10 cellular contexts compared by ENCODE assay signal in the genomic region with DNA sequence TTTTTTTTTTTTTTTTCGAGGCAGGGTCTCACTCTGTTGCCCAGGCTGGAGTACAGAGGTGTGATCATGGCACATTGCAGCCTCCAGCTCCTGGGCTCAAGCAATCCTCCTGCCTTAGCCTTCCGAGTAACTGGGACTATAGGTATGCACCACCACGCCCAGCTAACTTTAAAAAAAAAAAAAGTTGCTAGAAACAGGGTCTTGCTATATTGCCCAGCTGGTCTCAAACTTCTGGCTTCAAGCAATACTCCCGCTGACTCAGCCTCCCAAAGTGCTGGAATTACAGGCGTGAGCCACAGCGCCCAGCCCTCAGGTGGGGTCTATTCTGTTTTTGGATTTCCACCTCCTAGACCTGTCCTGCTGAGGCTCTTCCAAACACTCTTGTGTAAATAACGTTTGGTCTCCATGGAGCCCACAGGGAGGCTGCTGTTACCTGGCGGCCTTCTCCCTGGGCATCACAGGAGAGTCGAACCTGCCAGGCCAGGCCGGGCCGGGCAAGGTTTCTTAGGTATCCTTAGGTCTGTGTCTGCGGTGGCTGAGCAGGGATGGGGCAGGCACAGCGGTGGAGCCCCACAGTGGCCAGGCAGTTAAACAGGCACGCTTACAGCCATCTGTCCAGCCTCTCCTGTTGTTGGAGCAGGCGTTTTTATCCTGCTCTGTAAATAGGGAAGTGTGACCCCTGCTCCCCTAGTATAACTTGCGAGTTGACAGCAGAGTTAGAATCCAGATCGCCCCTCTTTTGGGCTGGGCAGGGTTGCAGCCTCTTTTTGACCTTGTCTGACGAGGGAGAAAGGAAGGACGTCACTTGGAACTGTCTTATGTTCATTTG. TPM values are rescaled to one million over a fixed set of nuclear protein-coding genes. Genes with fewer than 3 reads are reported as not detected.
A peak's percentile ranks its signal among the peaks of the same experiment; 100 is the strongest.
DNase-seq lines count a peak whose midpoint lies in the region; ATAC-seq and TF ChIP-seq lines count a peak whose summit lies in the region.
"Had no signal": no experiment of that assay in that cellular context is flagged by ENCODE, and none has a peak within 500 bp of the region (broad histone marks: within the 10 kb centered on the region; RNA-seq: fewer than 3 reads in every experiment).

No MANE protein-coding gene starts in this region.

- H3K9ac ChIP-seq in colonic mucosa (ENCODE audit: low read depth in 2 of 2, low read length in 2 of 2): peak overlapping the region in 1 of 2 donors; percentile 30

- H3K4me3 ChIP-seq in MG63 (no peak overlapping the region), colonic mucosa (no peak overlapping the region), right lobe of liver (no peak overlapping the region), tibial artery (peak overlapping the region in 1 of 2 donors; percentile 24)

- intact Hi-C loops in colonic mucosa (cut with DNase I): no loop called here
- intact Hi-C loops in right lobe of liver (cut with DNase I): no loop called here
- intact Hi-C loops in tibial artery (cut with DNase I; ENCODE audit: low total_unique reads): no loop called here

- ATAC-seq in right lobe of liver: peak; percentile 76 to 83 (median 78)
- ATAC-seq in HG02938 (IDR thresholded peaks at IDR 0.05; ENCODE audit: unreplicated experiment): no peak

- H3K36me3 ChIP-seq in MG63 (peaks cover 8% of the 10 kb centered on the region), colonic mucosa (no peaks in the 10 kb centered on the region), right lobe of liver (no peaks in the 10 kb centered on the region), tibial artery (peaks cover 0 to 16% (median 0%) of the 10 kb centered on the region in 3 donors)

- WGBS in right lobe of liver (ENCODE audit: insufficient coverage, low coverage, low lambda C conversion rate, missing lambda C conversion rate): 62% methylated on average over 12 of the region's 19 CpGs

- no peaks in the 10 kb centered on the region for H3K27me3 ChIP-seq in MG63
- H3K27me3 ChIP-seq in colonic mucosa: no peaks in the 10 kb centered on the region
- no peaks in the 10 kb centered on the region for H3K27me3 ChIP-seq in right lobe of liver
- H3K27me3 ChIP-seq in tibial artery: no peaks in the 10 kb centered on the region

- no peak for TF ChIP-seq POLR2A in right lobe of liver (IDR thresholded peaks at IDR 0.05)

- H3K27ac ChIP-seq in colonic mucosa (peak overlapping the region; percentile 81), right lobe of liver (peak overlapping the region in 2 of 3 donors; percentile 72), tibial artery (peak overlapping the region; percentile 82 to 91)

- DNase-seq in MG63 (peak; percentile 19), colonic mucosa (no peak), right lobe of liver (peak in 2 of 3 donors; percentile 41 to 63), tibial artery (no peak), NK-92 (lab: John Stamatoyannopoulos, UW; ENCODE audit: unreplicated experiment) (no peak), mesenteric fat pad (ENCODE audit: low spot score) (no peak), NCI-H1417 treated with DMSO at 0.1 percent for 48 hours (lab: John Stamatoyannopoulos, UW) (no peak)
- DNase-seq: Kasumi-1, naive B cell had no signal

- H3K4me1 ChIP-seq in colonic mucosa (peaks cover 6% of the 10 kb centered on the region), right lobe of liver (peaks cover 0 to 13% (median 1%) of the 10 kb centered on the region in 4 donors), tibial artery (peaks cover 0 to 71% (median 39%) of the 10 kb centered on the region in 4 donors)

- H3K9me3 ChIP-seq in MG63: no peaks in the 10 kb centered on the region
- H3K9me3 ChIP-seq in colonic mucosa: no peaks in the 10 kb centered on the region
- H3K9me3 ChIP-seq in right lobe of liver: no peaks in the 10 kb centered on the region
- no peaks in the 10 kb centered on the region for H3K9me3 ChIP-seq in tibial artery

- TF ChIP-seq CTCF in colonic mucosa (IDR thresholded peaks at IDR 0.05) (no peak), right lobe of liver (IDR thresholded peaks at IDR 0.05) (peak; percentile 9 to 40 (median 33)), tibial artery (IDR thresholded peaks at IDR 0.05) (no peak)

RNA-seq across cellular contexts. Expression of a gene that starts 18.8 kb away (rescaled TPM):
- 22.8 and 32.6 TPM in 2 replicates for total RNA-seq in MG63 (2014; rRNA removed; shearing (Covaris generic); ENCODE audit: low replicate concordance)
- total RNA-seq in colonic mucosa (10 to 100 TPM; 32.7 to 37.2 TPM), right lobe of liver (10 to 100 TPM; 15.6 to 27.9 (median 20.2) TPM), mesenteric fat pad (94.6 TPM)

RNA-seq across cellular contexts. Expression of a gene that starts 33.1 kb away (rescaled TPM):
- not detected in 2 replicates for total RNA-seq in MG63 (2014; rRNA removed; shearing (Covaris generic); ENCODE audit: low replicate concordance)
- 10 to 100 TPM in 1 of 2 donors, 1 to 10 TPM in 1; 3.2 to 16.0 TPM for total RNA-seq in colonic mucosa
- 10 to 100 TPM in 1 of 6 experiments, 1 to 10 TPM in 4, under 1 TPM in 1; 0.69 to 11.6 (median 3.2) TPM for total RNA-seq in right lobe of liver
- total RNA-seq in mesenteric fat pad: 2.2 TPM

RNA-seq across cellular contexts. Expression of a gene that starts 39.4 kb away (rescaled TPM):
- not detected in 2 replicates for total RNA-seq in MG63 (2014; rRNA removed; shearing (Covaris generic); ENCODE audit: low replicate concordance)
- total RNA-seq in colonic mucosa: 10 to 100 TPM; 11.5 to 17.0 TPM
- total RNA-seq in right lobe of liver: 10 to 100 TPM; 15.8 to 33.5 (median 19.1) TPM
- not detected for total RNA-seq in mesenteric fat pad

RNA-seq across cellular contexts. Expression of a gene that starts 55.7 kb away (rescaled TPM):
- total RNA-seq in MG63 (2014; rRNA removed; shearing (Covaris generic); ENCODE audit: low replicate concordance): 17.5 and 23.1 TPM in 2 replicates
- 100 to 1,000 TPM; 167 to 213 TPM for total RNA-seq in colonic mucosa
- 10 to 100 TPM in 1 of 6 experiments, 1 to 10 TPM in 5; 4.0 to 13.1 (median 6.0) TPM for total RNA-seq in right lobe of liver
- total RNA-seq in mesenteric fat pad: 34.5 TPM

Comparison
In these comparisons a context has a peak if more than half of its experiments do, and no peak if none do; other contexts are left out.
1. DNase-seq: peak in MG63 (single experiment) and right lobe of liver (2 of 3); none in colonic mucosa (single experiment), tibial artery (0 of 2), NK-92 (single experiment), mesenteric fat pad (single experiment) and NCI-H1417 treated with DMSO at 0.1 percent for 48 hours (single experiment).
2. CTCF ChIP-seq: peak in right lobe of liver (4 of 4); none in colonic mucosa (single experiment) and tibial artery (0 of 2).
3. RNA of a gene that starts 39.4 kb away (total RNA-seq): 15.8 to 33.5 TPM in right lobe of liver and 11.5 to 17.0 TPM in colonic mucosa; not detected in mesenteric fat pad (single experiment) and not detected in MG63; every median in the first group is over 10 times any median in the second.
4. Peak in every context shown above with its lines, with median percentiles within 50 percentile points of each other: H3K27ac ChIP-seq.